1 cellular context compared by ENCODE assay signal in the genomic region with DNA sequence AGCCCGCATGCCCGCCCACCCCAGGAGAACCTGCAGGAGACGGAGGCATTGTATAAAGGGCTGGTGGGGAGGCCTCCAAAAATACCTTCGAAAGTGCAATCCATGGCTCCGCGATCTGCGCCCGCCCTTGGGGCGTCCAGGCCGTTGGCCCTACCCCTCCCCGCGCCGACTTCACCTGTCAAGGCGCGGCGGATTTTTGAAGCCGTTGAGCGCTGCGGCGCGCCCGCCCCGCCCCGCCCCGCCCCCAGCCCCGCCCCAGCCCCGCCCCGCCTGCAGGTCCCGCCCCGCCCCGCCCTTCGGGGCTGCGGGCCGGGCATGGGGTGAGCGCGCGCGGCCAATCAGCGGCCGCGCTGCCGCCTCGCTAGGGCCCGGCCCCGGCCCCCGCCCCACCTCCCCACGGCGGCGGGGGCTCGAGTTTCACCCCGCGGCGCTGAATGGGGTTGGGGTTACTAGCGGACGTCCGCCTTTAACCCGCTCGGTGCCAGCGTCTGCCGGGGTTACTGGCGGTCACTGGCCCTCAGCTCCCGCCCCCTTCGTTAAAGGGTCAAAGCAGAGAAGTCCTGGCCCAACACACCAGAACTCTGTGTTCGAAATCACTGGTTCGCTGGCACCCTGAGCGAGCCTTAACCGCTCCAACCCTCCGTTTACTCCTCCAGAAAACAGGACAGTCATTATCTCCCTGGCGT.
TF ChIP-seq lines count a peak whose summit lies in the region.

No MANE protein-coding gene starts in this region.

TF ChIP-seq in HepG2, 621 proteins besides CTCF, POLR2A, EP300 and RAD21 (continued from another document and continues in another):
- TF ChIP-seq TFDP1 (CRISPR knock-in tag; IDR thresholded peaks at IDR 0.05; ENCODE audit: borderline replicate concordance), result no peak
- TF ChIP-seq ZZZ3 (CRISPR knock-in tag; IDR thresholded peaks at IDR 0.05; ENCODE audit: borderline replicate concordance), result no peak
- TF ChIP-seq, protein P1, sequence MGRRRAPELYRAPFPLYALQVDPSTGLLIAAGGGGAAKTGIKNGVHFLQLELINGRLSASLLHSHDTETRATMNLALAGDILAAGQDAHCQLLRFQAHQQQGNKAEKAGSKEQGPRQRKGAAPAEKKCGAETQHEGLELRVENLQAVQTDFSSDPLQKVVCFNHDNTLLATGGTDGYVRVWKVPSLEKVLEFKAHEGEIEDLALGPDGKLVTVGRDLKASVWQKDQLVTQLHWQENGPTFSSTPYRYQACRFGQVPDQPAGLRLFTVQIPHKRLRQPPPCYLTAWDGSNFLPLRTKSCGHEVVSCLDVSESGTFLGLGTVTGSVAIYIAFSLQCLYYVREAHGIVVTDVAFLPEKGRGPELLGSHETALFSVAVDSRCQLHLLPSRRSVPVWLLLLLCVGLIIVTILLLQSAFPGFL (CRISPR knock-in tag; IDR thresholded peaks at IDR 0.05), result no peak
- TF ChIP-seq, protein P2, sequence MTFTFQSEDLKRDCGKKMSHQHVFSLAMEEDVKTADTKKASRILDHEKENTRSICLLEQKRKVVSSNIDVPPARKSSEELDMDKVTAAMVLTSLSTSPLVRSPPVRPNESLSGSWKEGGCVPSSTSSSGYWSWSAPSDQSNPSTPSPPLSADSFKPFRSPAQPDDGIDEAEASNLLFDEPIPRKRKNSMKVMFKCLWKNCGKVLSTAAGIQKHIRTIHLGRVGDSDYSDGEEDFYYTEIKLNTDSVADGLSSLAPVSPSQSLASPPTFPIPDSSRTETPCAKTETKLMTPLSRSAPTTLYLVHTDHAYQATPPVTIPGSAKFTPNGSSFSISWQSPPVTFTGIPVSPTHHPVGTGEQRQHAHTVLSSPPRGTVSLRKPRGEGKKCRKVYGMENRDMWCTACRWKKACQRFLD (CRISPR knock-in tag; IDR thresholded peaks at IDR 0.05; ENCODE audit: borderline replicate concordance), result no peak
- TF ChIP-seq ZNF550 (CRISPR knock-in tag; IDR thresholded peaks at IDR 0.05; ENCODE audit: borderline replicate concordance), result no peak
- no peak for TF ChIP-seq ZNF382 (CRISPR knock-in tag; IDR thresholded peaks at IDR 0.05; ENCODE audit: borderline replicate concordance)
- TF ChIP-seq MAFF (IDR thresholded peaks at IDR 0.05; ENCODE audit: low read depth, low read length), result no peak
- no peak for TF ChIP-seq ZNF264 (CRISPR knock-in tag; IDR thresholded peaks at IDR 0.05)
- TF ChIP-seq THYN1 (CRISPR knock-in tag; IDR thresholded peaks at IDR 0.05; ENCODE audit: borderline replicate concordance, low read depth), result no peak
- TF ChIP-seq TARDBP (CRISPR knock-in tag; IDR thresholded peaks at IDR 0.05), result peak; percentile 57; the same call in 1 of the 2 replicates
- no peak for TF ChIP-seq ZBTB40 (IDR thresholded peaks at IDR 0.05)
- no peak for TF ChIP-seq ZBTB40 (CRISPR knock-in tag; IDR thresholded peaks at IDR 0.05)
- no peak for TF ChIP-seq ZNF644 (CRISPR knock-in tag; IDR thresholded peaks at IDR 0.05; ENCODE audit: low read depth)
- TF ChIP-seq ZNF614 (CRISPR knock-in tag; IDR thresholded peaks at IDR 0.05; ENCODE audit: borderline replicate concordance), result no peak
- TF ChIP-seq HINFP (CRISPR knock-in tag; IDR thresholded peaks at IDR 0.05; ENCODE audit: low read depth), result 0 out of 2 replicates have a peak, but pooled peaks have one; percentile 35
- TF ChIP-seq MLX (CRISPR knock-in tag; IDR thresholded peaks at IDR 0.05), result no peak
- TF ChIP-seq SIN3B (IDR thresholded peaks at IDR 0.05; ENCODE audit: low read length), result no peak
- TF ChIP-seq ZNF652 (CRISPR knock-in tag; IDR thresholded peaks at IDR 0.05; ENCODE audit: borderline replicate concordance, low read depth), result peak; percentile 98
- no peak for TF ChIP-seq ZNF3 (CRISPR knock-in tag; IDR thresholded peaks at IDR 0.05)
- no peak for TF ChIP-seq CREB1 (IDR thresholded peaks at IDR 0.05)
- TF ChIP-seq CREB1 (CRISPR knock-in tag; IDR thresholded peaks at IDR 0.05), result no peak
- TF ChIP-seq ZNF747 (CRISPR knock-in tag; IDR thresholded peaks at IDR 0.05; ENCODE audit: borderline replicate concordance), result 0 out of 2 replicates have a peak, but pooled peaks have one; percentile 31
- TF ChIP-seq CCAR2 (optimal IDR thresholded peaks at IDR 0.05; ENCODE audit: low read depth, low read length), result no peak
- TF ChIP-seq GFI1 (CRISPR knock-in tag; IDR thresholded peaks at IDR 0.05; ENCODE audit: borderline replicate concordance), result no peak
- peak; percentile 11; the same call in 1 of the 2 replicates for TF ChIP-seq SALL1 (CRISPR knock-in tag; IDR thresholded peaks at IDR 0.05)
- TF ChIP-seq HOXD1 (CRISPR knock-in tag; IDR thresholded peaks at IDR 0.05), result no peak
- TF ChIP-seq ZNF607 (CRISPR knock-in tag; IDR thresholded peaks at IDR 0.05; ENCODE audit: borderline replicate concordance), result no peak
- 0 out of 2 replicates have a peak, but pooled peaks have one; percentile 27 for TF ChIP-seq KDM6A (CRISPR knock-in tag; IDR thresholded peaks at IDR 0.05; ENCODE audit: low read depth)
- TF ChIP-seq RCOR2 (CRISPR knock-in tag; IDR thresholded peaks at IDR 0.05), result no peak
- peak; percentile 57; the same call in 1 of the 3 replicates for TF ChIP-seq MXI1 (IDR thresholded peaks at IDR 0.05; ENCODE audit: borderline replicate concordance, low read depth, low read length)
- TF ChIP-seq SSRP1 (CRISPR knock-in tag; IDR thresholded peaks at IDR 0.05), result no peak
- TF ChIP-seq, protein P3, sequence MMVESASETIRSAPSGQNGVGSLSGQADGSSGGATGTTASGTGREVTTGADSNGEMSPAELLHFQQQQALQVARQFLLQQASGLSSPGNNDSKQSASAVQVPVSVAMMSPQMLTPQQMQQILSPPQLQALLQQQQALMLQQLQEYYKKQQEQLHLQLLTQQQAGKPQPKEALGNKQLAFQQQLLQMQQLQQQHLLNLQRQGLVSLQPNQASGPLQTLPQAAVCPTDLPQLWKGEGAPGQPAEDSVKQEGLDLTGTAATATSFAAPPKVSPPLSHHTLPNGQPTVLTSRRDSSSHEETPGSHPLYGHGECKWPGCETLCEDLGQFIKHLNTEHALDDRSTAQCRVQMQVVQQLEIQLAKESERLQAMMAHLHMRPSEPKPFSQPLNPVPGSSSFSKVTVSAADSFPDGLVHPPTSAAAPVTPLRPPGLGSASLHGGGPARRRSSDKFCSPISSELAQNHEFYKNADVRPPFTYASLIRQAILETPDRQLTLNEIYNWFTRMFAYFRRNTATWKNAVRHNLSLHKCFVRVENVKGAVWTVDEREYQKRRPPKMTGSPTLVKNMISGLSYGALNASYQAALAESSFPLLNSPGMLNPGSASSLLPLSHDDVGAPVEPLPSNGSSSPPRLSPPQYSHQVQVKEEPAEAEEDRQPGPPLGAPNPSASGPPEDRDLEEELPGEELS (CRISPR knock-in tag; IDR thresholded peaks at IDR 0.05), result 0 out of 2 replicates have a peak, but pooled peaks have one; percentile 23
- no peak for TF ChIP-seq REST (IDR thresholded peaks at IDR 0.05; ENCODE audit: borderline replicate concordance in 1 of 2, low read depth in 1 of 2, low read length in 2 of 2)
- TF ChIP-seq ZNF615 (CRISPR knock-in tag; IDR thresholded peaks at IDR 0.05; ENCODE audit: borderline replicate concordance), result no peak
- TF ChIP-seq ATF7-NPFF (CRISPR knock-in tag; IDR thresholded peaks at IDR 0.05; ENCODE audit: low read depth), result 0 out of 2 replicates have a peak, but pooled peaks have one; percentile 6
- no peak for TF ChIP-seq PHF20 (CRISPR knock-in tag; IDR thresholded peaks at IDR 0.05)
- no peak for TF ChIP-seq WIZ (CRISPR knock-in tag; IDR thresholded peaks at IDR 0.05)
